In genomic region chr7:155921086-155921803, GRCh38 we compare ENCODE assay signal across 18 cellular contexts.
"Had no signal": no experiment of that assay in that cellular context is flagged by ENCODE, and none has a peak within 500 bp of the region (broad histone marks: within the 10 kb centered on the region; RNA-seq: fewer than 3 reads in every experiment).

No MANE protein-coding gene starts in this region.

- H3K4me1 Mint-ChIP-seq: activated B cell treated with CpG ODN at 0.5 μM for 24 hours; brain; neural crest cell; stimulated activated memory B cell treated with anti-CD40 and anti-IgM and Interleukin-4, amounts not matched to agents 10 μg/mL and 1 μg/mL and 100 μg/mL, for 72 hours had no signal

- H3K36me3 ChIP-seq: tibial artery had no signal

- FAIRE-seq: endothelial cell of umbilical vein had no signal

- ATAC-seq: activated CD8-positive, alpha-beta T cell treated with anti-CD3 and anti-CD28 coated beads for 36 hours; activated T-cell treated with anti-CD3 and anti-CD28 coated beads, Interleukin-2, amount 50 U/mL, for 4 hours; stimulated activated memory B cell treated with anti-CD40 and anti-IgM and Interleukin-4, amounts not matched to agents 10 μg/mL and 1 μg/mL and 100 μg/mL, for 72 hours had no signal

- H3K4me3 ChIP-seq: tibial artery had no signal

- H3K27me3 Mint-ChIP-seq: activated B cell treated with CpG ODN at 0.5 μM for 24 hours; activated naive CD8-positive, alpha-beta T cell; stimulated activated memory B cell treated with anti-CD40 and anti-IgM and Interleukin-4, amounts not matched to agents 10 μg/mL and 1 μg/mL and 100 μg/mL, for 72 hours had no signal

- H3K36me3 Mint-ChIP-seq: activated naive CD8-positive, alpha-beta T cell; brain; stimulated activated memory B cell treated with anti-CD40 and anti-IgM and Interleukin-4, amounts not matched to agents 10 μg/mL and 1 μg/mL and 100 μg/mL, for 72 hours had no signal

- H3K27ac ChIP-seq: foreskin keratinocyte, tibial artery had no signal

- H3K27ac Mint-ChIP-seq: activated B cell treated with CpG ODN at 0.5 μM for 24 hours; activated CD8-positive, alpha-beta T cell treated with anti-CD3 and anti-CD28 coated beads for 36 hours; activated naive CD8-positive, alpha-beta T cell; brain; stimulated activated memory B cell treated with anti-CD40 and anti-IgM and Interleukin-4, amounts not matched to agents 10 μg/mL and 1 μg/mL and 100 μg/mL, for 72 hours had no signal

- H3K9me3 ChIP-seq: tibial artery had no signal

- H3K27me3 ChIP-seq: foreskin keratinocyte, tibial artery had no signal

- H3K4me3 Mint-ChIP-seq: activated B cell treated with CpG ODN at 0.5 μM for 24 hours; activated CD8-positive, alpha-beta T cell treated with anti-CD3 and anti-CD28 coated beads for 36 hours; activated naive CD8-positive, alpha-beta T cell; activated T-cell treated with anti-CD3 and anti-CD28 coated beads, Interleukin-2, amount 50 U/mL, for 4 hours; brain; neural crest cell; stimulated activated memory B cell treated with anti-CD40 and anti-IgM and Interleukin-4, amounts not matched to agents 10 μg/mL and 1 μg/mL and 100 μg/mL, for 72 hours had no signal

- DNase-seq: activated B cell treated with CpG ODN at 0.5 μM for 24 hours; activated CD4-positive, alpha-beta T cell treated with anti-CD3 and anti-CD28 coated beads for 48 hours; activated CD8-positive, alpha-beta T cell treated with anti-CD3 and anti-CD28 coated beads for 36 hours; activated gamma-delta T cell; activated T-cell treated with anti-CD3 and anti-CD28 coated beads, Interleukin-2, amount 50 U/mL, for 4 hours; amygdala; cortex of kidney; effector CD4-positive, alpha-beta T cell; glutamatergic neuron; stimulated activated CD4-positive, alpha-beta T cell treated with anti-CD3 and anti-CD28 coated beads, Interleukin-2, amount 100 ng/mL, for 48 hours; T-helper 2 cell; tibial artery had no signal

- H3K9me3 Mint-ChIP-seq: activated CD8-positive, alpha-beta T cell treated with anti-CD3 and anti-CD28 coated beads for 36 hours; activated T-cell treated with anti-CD3 and anti-CD28 coated beads, Interleukin-2, amount 50 U/mL, for 4 hours had no signal
